26 cellular contexts compared by ENCODE assay signal in genomic region chr14:53384073-53384472, GRCh38.
"Had no signal": no experiment of that assay in that cellular context is flagged by ENCODE, and none has a peak within 500 bp of the region (broad histone marks: within the 10 kb centered on the region; RNA-seq: fewer than 3 reads in every experiment).

No MANE protein-coding gene starts in this region.

- ATAC-seq: stimulated activated effector memory CD8-positive, alpha-beta T cell treated with anti-CD3 and anti-CD28 coated beads, Interleukin-12 subunit alpha, Interleukin-12 subunit beta, amount 100 ng/mL, for 72 hours; stimulated activated naive CD8-positive, alpha-beta T cell treated with anti-CD3 and anti-CD28 coated beads, Interleukin-15, amount 100 ng/mL, for 72 hours; T-helper 17 cell had no signal

- H3K27ac ChIP-seq: ascending aorta, esophagus squamous epithelium, left ventricle myocardium inferior, neutrophil, sigmoid colon, upper lobe of left lung, WERI-Rb-1 had no signal

- H3K36me3 ChIP-seq: adrenal gland, ascending aorta, esophagus squamous epithelium, left ventricle myocardium inferior, neutrophil, sigmoid colon, upper lobe of left lung, WERI-Rb-1 had no signal

- H3K4me3 ChIP-seq: adrenal gland, ascending aorta, esophagus squamous epithelium, left ventricle myocardium inferior, lung, sigmoid colon, upper lobe of left lung had no signal

- H3K27me3 ChIP-seq: adrenal gland, ascending aorta, esophagus squamous epithelium, neutrophil, sigmoid colon, upper lobe of left lung had no signal

- DNase-seq: activated CD4-positive, alpha-beta memory T cell treated with anti-CD3 and anti-CD28 coated beads for 36 hours; activated CD4-positive, alpha-beta T cell treated with anti-CD3 and anti-CD28 coated beads, Interleukin-2, amount 10 ng/mL, durations not matched to agents 24 days and 14 days; activated CD4-positive, CD25-positive, alpha-beta regulatory T cell treated with anti-CD3 and anti-CD28 coated beads, Interleukin-2, amount 50 U/mL, for 72 hours; activated CD8-positive, alpha-beta memory T cell treated with anti-CD3 and anti-CD28 coated beads, Interleukin-2, amount 50 U/mL, for 4 hours; activated effector memory CD4-positive, alpha-beta T cell treated with anti-CD3 and anti-CD28 coated beads, Interleukin-2, amount 50 U/mL, for 16 hours; activated naive CD4-positive, alpha-beta T cell treated with anti-CD3 and anti-CD28 coated beads for 36 hours; activated naive CD8-positive, alpha-beta T cell treated with anti-CD3 and anti-CD28 coated beads for 36 hours; activated T-cell treated with anti-CD3 and anti-CD28 coated beads, Interleukin-2, amount 50 U/mL, for 1 hour; adrenal gland; caudate nucleus; cortex of kidney; esophagus squamous epithelium; left ventricle myocardium inferior; sigmoid colon; small intestine; stimulated activated CD4-positive, alpha-beta T cell treated with anti-CD3 and anti-CD28 coated beads, Interleukin-4, amount 100 ng/mL, for 24 hours; stimulated activated naive CD8-positive, alpha-beta T cell treated with anti-CD3 and anti-CD28 coated beads, Interleukin-15, amount 100 ng/mL, for 72 hours; substantia nigra; T-helper 17 cell; T1000; upper lobe of left lung; WERI-Rb-1 had no signal

- H3K4me1 ChIP-seq: ascending aorta, esophagus squamous epithelium, left ventricle myocardium inferior, sigmoid colon, upper lobe of left lung had no signal

- H3K9me3 ChIP-seq: adrenal gland, ascending aorta, esophagus squamous epithelium, left ventricle myocardium inferior, neutrophil, sigmoid colon, upper lobe of left lung had no signal
